ENCODE assay signal across 1 cellular context in the genomic region with DNA sequence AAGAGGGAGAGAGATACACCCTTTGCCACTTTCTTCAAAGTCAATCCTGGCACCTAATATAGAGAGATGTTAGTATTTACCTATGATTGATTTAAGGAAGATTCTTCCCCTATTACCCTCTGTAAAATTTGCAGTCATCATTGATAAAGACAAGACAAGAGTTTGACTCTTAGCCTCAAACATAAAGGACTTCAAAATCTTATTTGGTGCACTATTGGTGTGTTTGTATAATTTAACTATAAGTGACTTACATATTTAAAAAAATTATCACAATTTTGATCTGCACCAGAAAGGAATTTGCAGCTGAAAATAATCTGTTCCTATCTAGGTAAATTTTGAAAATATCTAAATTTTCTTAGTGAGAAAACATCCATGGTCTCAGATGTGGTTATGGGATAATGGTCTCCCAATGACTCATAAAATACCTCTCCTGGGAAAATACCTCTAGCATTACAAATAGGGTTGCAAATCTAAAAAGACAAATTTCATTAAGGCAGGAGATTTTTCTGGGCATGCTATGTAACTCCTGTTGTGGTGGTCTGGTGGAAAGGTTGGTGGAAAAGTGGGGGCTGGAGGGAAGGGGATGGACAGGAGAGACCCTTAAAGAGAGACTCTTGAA.
TF ChIP-seq lines count a peak whose summit lies in the region.

No MANE protein-coding gene starts in this region.

TF ChIP-seq in SK-N-SH, 30 proteins besides CTCF, POLR2A, EP300 and RAD21 (continued from another document):
- TF ChIP-seq MEF2A (IDR thresholded peaks at IDR 0.05; ENCODE audit: borderline replicate concordance, low read depth) (no peak), CHD2 (IDR thresholded peaks at IDR 0.05; ENCODE audit: low read length, partially characterized antibody) (no peak), NRF1 (IDR thresholded peaks at IDR 0.05; ENCODE audit: low read depth, low read length) (no peak), RFX5 (IDR thresholded peaks at IDR 0.05; ENCODE audit: low read length) (no peak), POLR2AphosphoS5 (IDR thresholded peaks at IDR 0.05; ENCODE audit: low read depth, low read length) (no peak), JUND (IDR thresholded peaks at IDR 0.05) (peak; percentile 87), ELF1 (IDR thresholded peaks at IDR 0.05) (no peak), GABPA (IDR thresholded peaks at IDR 0.05; ENCODE audit: low read depth) (no peak), SMC3 (IDR thresholded peaks at IDR 0.05; ENCODE audit: low read depth, low read length) (no peak), NFIC (IDR thresholded peaks at IDR 0.05; ENCODE audit: borderline replicate concordance) (peak; percentile 11; the same call in 1 of the 2 replicates), FOXM1 (IDR thresholded peaks at IDR 0.05; ENCODE audit: low read depth) (0 out of 2 replicates have a peak, but pooled peaks have one; percentile 29), TCF12 (IDR thresholded peaks at IDR 0.05) (peak; percentile 66), SIN3A (IDR thresholded peaks at IDR 0.05; ENCODE audit: borderline replicate concordance, low read depth, low read length) (no peak), YY1 (IDR thresholded peaks at IDR 0.05; ENCODE audit: low read depth) (no peak)
- TF ChIP-seq, protein P1, sequence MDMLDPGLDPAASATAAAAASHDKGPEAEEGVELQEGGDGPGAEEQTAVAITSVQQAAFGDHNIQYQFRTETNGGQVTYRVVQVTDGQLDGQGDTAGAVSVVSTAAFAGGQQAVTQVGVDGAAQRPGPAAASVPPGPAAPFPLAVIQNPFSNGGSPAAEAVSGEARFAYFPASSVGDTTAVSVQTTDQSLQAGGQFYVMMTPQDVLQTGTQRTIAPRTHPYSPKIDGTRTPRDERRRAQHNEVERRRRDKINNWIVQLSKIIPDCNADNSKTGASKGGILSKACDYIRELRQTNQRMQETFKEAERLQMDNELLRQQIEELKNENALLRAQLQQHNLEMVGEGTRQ (IDR thresholded peaks at IDR 0.05; ENCODE audit: borderline replicate concordance, low read depth, low read length): no peak
- TF ChIP-seq, protein P2, sequence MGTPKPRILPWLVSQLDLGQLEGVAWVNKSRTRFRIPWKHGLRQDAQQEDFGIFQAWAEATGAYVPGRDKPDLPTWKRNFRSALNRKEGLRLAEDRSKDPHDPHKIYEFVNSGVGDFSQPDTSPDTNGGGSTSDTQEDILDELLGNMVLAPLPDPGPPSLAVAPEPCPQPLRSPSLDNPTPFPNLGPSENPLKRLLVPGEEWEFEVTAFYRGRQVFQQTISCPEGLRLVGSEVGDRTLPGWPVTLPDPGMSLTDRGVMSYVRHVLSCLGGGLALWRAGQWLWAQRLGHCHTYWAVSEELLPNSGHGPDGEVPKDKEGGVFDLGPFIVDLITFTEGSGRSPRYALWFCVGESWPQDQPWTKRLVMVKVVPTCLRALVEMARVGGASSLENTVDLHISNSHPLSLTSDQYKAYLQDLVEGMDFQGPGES (IDR thresholded peaks at IDR 0.05; ENCODE audit: low read depth, low read length): no peak
